21 cellular contexts compared by ENCODE assay signal in genomic region chr12:133083345-133083744, GRCh38. TPM values are rescaled to one million over a fixed set of nuclear protein-coding genes. Genes with fewer than 3 reads are reported as not detected.
DNase-seq lines count a peak whose midpoint lies in the region; ATAC-seq, FAIRE-seq and TF ChIP-seq lines count a peak whose summit lies in the region.
"Had no signal": no experiment of that assay in that cellular context is flagged by ENCODE, and none has a peak within 500 bp of the region (broad histone marks: within the 10 kb centered on the region; RNA-seq: fewer than 3 reads in every experiment).

No MANE protein-coding gene starts in this region.

- H3K27ac ChIP-seq in CD4-positive, alpha-beta T cell (ENCODE audit: low read depth, low read length) = no peak overlapping the region
- H3K27ac ChIP-seq in GM12878 (ENCODE audit: control insufficient read depth, insufficient read depth) = no peak overlapping the region
- no peak overlapping the region for H3K27ac ChIP-seq in neural progenitor cell
- H3K27ac ChIP-seq: 22Rv1 had no signal

- no peaks in the 10 kb centered on the region for H3K27me3 Mint-ChIP-seq in activated CD4-positive, alpha-beta T cell treated with anti-CD3 and anti-CD28 coated beads, Interleukin-2, amount 10 ng/mL, durations not matched to agents 24 days and 14 days
- H3K27me3 Mint-ChIP-seq in activated CD4-positive, alpha-beta T cell treated with anti-CD3 and anti-CD28 coated beads for 36 hours = no peaks in the 10 kb centered on the region
- H3K27me3 Mint-ChIP-seq in CD4-positive, alpha-beta T cell = no peaks in the 10 kb centered on the region
- peaks cover 9% of the 10 kb centered on the region for H3K27me3 Mint-ChIP-seq in neural progenitor cell (ENCODE audit: insufficient read depth, low read depth)
- H3K27me3 Mint-ChIP-seq: B cell; CD4-positive, alpha-beta memory T cell had no signal

- 63% methylated on average over 6 of the region's 6 CpGs for WGBS in GM12878 (ENCODE audit: insufficient coverage, insufficient replicate concordance, low lambda C conversion rate, missing lambda C conversion rate)

- peaks cover 30% of the 10 kb centered on the region for H3K9me3 Mint-ChIP-seq in activated CD4-positive, alpha-beta T cell treated with anti-CD3 and anti-CD28 coated beads, Interleukin-2, amount 10 ng/mL, durations not matched to agents 24 days and 14 days
- H3K9me3 Mint-ChIP-seq in activated CD4-positive, alpha-beta T cell treated with anti-CD3 and anti-CD28 coated beads for 36 hours (ENCODE audit: low read depth) = peaks cover 58% of the 10 kb centered on the region
- H3K9me3 Mint-ChIP-seq in CD4-positive, alpha-beta T cell = peaks cover 19% of the 10 kb centered on the region
- peaks cover 65% of the 10 kb centered on the region for H3K9me3 Mint-ChIP-seq in neural progenitor cell

- TF ChIP-seq RAD21 in GM12878 (IDR thresholded peaks at IDR 0.05; ENCODE audit: insufficient read depth, low read depth, low read length) = no peak

- H3K36me3 Mint-ChIP-seq in activated CD4-positive, alpha-beta T cell treated with anti-CD3 and anti-CD28 coated beads, Interleukin-2, amount 10 ng/mL, durations not matched to agents 24 days and 14 days (ENCODE audit: low read depth) = peaks cover 74% of the 10 kb centered on the region
- peaks cover 77% of the 10 kb centered on the region for H3K36me3 Mint-ChIP-seq in activated CD4-positive, alpha-beta T cell treated with anti-CD3 and anti-CD28 coated beads for 36 hours (ENCODE audit: low read depth)
- H3K36me3 Mint-ChIP-seq in CD4-positive, alpha-beta T cell (ENCODE audit: low read depth) = peaks cover under 1% of the 10 kb centered on the region
- peaks cover 68% of the 10 kb centered on the region for H3K36me3 Mint-ChIP-seq in neural progenitor cell

- no peak overlapping the region for H2AFZ ChIP-seq in GM12878 (ENCODE audit: control insufficient read depth, low read depth, low read length)
- no peak overlapping the region for H2AFZ ChIP-seq in neural progenitor cell (replicated peaks)

- H3F3A ChIP-seq in neural progenitor cell (ENCODE audit: low read depth) = peaks cover 7% of the 10 kb centered on the region

- intact Hi-C loops in activated CD4-positive, alpha-beta T cell treated with anti-CD3 and anti-CD28 coated beads, Interleukin-2, amount 10 ng/mL, durations not matched to agents 24 days and 14 days (cut with micrococcal nuclease) = no loop called here
- intact Hi-C loops in activated CD4-positive, alpha-beta T cell treated with anti-CD3 and anti-CD28 coated beads for 36 hours (cut with DNase I, micrococcal nuclease) = no loop called here
- intact Hi-C loops in CD4-positive, alpha-beta T cell (cut with DNase I, micrococcal nuclease) = no loop called here
- intact Hi-C loops in GM12878 (cut with micrococcal nuclease; ENCODE audit: unreplicated experiment) = loop anchor here (5.0 kb wide), 1 partner anchor 321 kb away; the partner anchor contains the start of gene ANKLE2

- H3K9ac ChIP-seq in GM12878 (ENCODE audit: control insufficient read depth, insufficient read depth, low read length) = no peak overlapping the region
- no peak overlapping the region for H3K9ac ChIP-seq in neural progenitor cell

- H3K36me3 ChIP-seq in GM12878 (ENCODE audit: control insufficient read depth in 2 of 2, insufficient read depth in 2 of 2, low read length in 1 of 2) (peaks cover 0 to 20% of the 10 kb centered on the region in 2 experiments; a peak in 3 of 4 replicates), neural progenitor cell (peaks cover 64% of the 10 kb centered on the region)

- peaks cover 6% of the 10 kb centered on the region for H3K79me2 ChIP-seq in GM12878 (ENCODE audit: control insufficient read depth, insufficient read depth, low read length)
- H3K79me2 ChIP-seq in neural progenitor cell (ENCODE audit: low read depth) = peaks cover 29% of the 10 kb centered on the region

- no peak for ATAC-seq in activated CD4-positive, alpha-beta T cell treated with anti-CD3 and anti-CD28 coated beads for 36 hours
- no peak for ATAC-seq in CD4-positive, alpha-beta T cell (ENCODE audit: poor library complexity)
- ATAC-seq in GM12878 (no peak), HG02981 (IDR thresholded peaks at IDR 0.05; ENCODE audit: unreplicated experiment) (no peak)
- ATAC-seq: K562 had no signal

- H3K4me3 Mint-ChIP-seq in activated CD4-positive, alpha-beta T cell treated with anti-CD3 and anti-CD28 coated beads, Interleukin-2, amount 10 ng/mL, durations not matched to agents 24 days and 14 days = peak overlapping the region; percentile 19
- no peak overlapping the region for H3K4me3 Mint-ChIP-seq in activated CD4-positive, alpha-beta T cell treated with anti-CD3 and anti-CD28 coated beads for 36 hours
- H3K4me3 Mint-ChIP-seq in CD4-positive, alpha-beta T cell = peak overlapping the region; percentile 6
- no peak overlapping the region for H3K4me3 Mint-ChIP-seq in neural progenitor cell

- BruUV-seq in GM12878 (replicated peaks; lab: Mats Ljungman, UMichigan) = no TSS peak

- H3K27ac Mint-ChIP-seq in activated CD4-positive, alpha-beta T cell treated with anti-CD3 and anti-CD28 coated beads, Interleukin-2, amount 10 ng/mL, durations not matched to agents 24 days and 14 days = no peak overlapping the region
- H3K27ac Mint-ChIP-seq in activated CD4-positive, alpha-beta T cell treated with anti-CD3 and anti-CD28 coated beads for 36 hours = no peak overlapping the region
- no peak overlapping the region for H3K27ac Mint-ChIP-seq in CD4-positive, alpha-beta T cell
- no peak overlapping the region for H3K27ac Mint-ChIP-seq in neural progenitor cell
- H3K27ac Mint-ChIP-seq: B cell had no signal

- H4K20me1 ChIP-seq in GM12878 (ENCODE audit: control insufficient read depth, insufficient read depth) = no peaks in the 10 kb centered on the region
- no peaks in the 10 kb centered on the region for H4K20me1 ChIP-seq in neural progenitor cell (ENCODE audit: low read depth)

- peaks cover 83% of the 10 kb centered on the region for H3K9me3 ChIP-seq in CD4-positive, alpha-beta T cell (ENCODE audit: control insufficient read depth, low read length)
- H3K9me3 ChIP-seq in GM12878 (replicated peaks; ENCODE audit: control insufficient read depth, insufficient read depth, low read length) (peaks cover 57% of the 10 kb centered on the region), neural progenitor cell (ENCODE audit: low read depth) (peaks cover 52% of the 10 kb centered on the region)

- CTCF ChIA-PET in activated CD4-positive, alpha-beta T cell treated with anti-CD3 and anti-CD28 coated beads for 36 hours (lab: Charles Lee) = no interaction called here
- CTCF ChIA-PET in CD4-positive, alpha-beta T cell (lab: Charles Lee) = no interaction called here
- CTCF ChIA-PET in GM12878 (lab: Yijun Ruan, JAX) = no interaction called here

- no peak for TF ChIP-seq POLR2A in GM12878 (IDR thresholded peaks at IDR 0.05; ENCODE audit: low read depth, low read length)

- H3K4me1 ChIP-seq in GM12878 (ENCODE audit: control insufficient read depth, insufficient read depth, low read length) (no peaks in the 10 kb centered on the region), neural progenitor cell (peaks cover 4% of the 10 kb centered on the region)

- SMC1A ChIA-PET in GM12878 (lab: Charles Lee; ENCODE audit: uncharacterized antibody, unreplicated experiment) = interaction anchor here (1.2 kb wide), 1 partner anchor 47 kb away, joined by 3 read pairs; the partner anchor contains the start of genes ZNF10 and ZNF891

- no peak for TF ChIP-seq CTCF in CD4-positive, alpha-beta T cell (IDR thresholded peaks at IDR 0.05)
- TF ChIP-seq CTCF in GM12878 (IDR thresholded peaks at IDR 0.05 in 2 of 3, conservative IDR thresholded peaks at IDR 0.05 in 1 of 3; ENCODE audit: control insufficient read depth in 2 of 3, extremely low read depth in 1 of 3, insufficient read depth in 1 of 3, low read depth in 3 of 3, low read length in 3 of 3) = no peak
- no peak for TF ChIP-seq CTCF in neural progenitor cell (IDR thresholded peaks at IDR 0.05)

- H3K4me1 Mint-ChIP-seq in activated CD4-positive, alpha-beta T cell treated with anti-CD3 and anti-CD28 coated beads, Interleukin-2, amount 10 ng/mL, durations not matched to agents 24 days and 14 days = peaks cover 4% of the 10 kb centered on the region
- peaks cover 13% of the 10 kb centered on the region for H3K4me1 Mint-ChIP-seq in activated CD4-positive, alpha-beta T cell treated with anti-CD3 and anti-CD28 coated beads for 36 hours
- H3K4me1 Mint-ChIP-seq in CD4-positive, alpha-beta T cell (ENCODE audit: low read depth) = peaks cover 16% of the 10 kb centered on the region
- H3K4me1 Mint-ChIP-seq in neural progenitor cell = peaks cover 3% of the 10 kb centered on the region

- no peak for DNase-seq in activated CD4-positive, alpha-beta T cell treated with anti-CD3 and anti-CD28 coated beads, Interleukin-2, amount 10 ng/mL, durations not matched to agents 24 days and 14 days
- no peak for DNase-seq in activated CD4-positive, alpha-beta T cell treated with anti-CD3 and anti-CD28 coated beads for 36 hours
- DNase-seq in CD4-positive, alpha-beta T cell = no peak
- no peak for DNase-seq in GM12878 (ENCODE audit: low read depth, low spot score)
- DNase-seq in neural progenitor cell (ENCODE audit: low spot score) = no peak
- DNase-seq in stimulated activated CD8-positive, alpha-beta memory T cell treated with anti-CD3 and anti-CD28 coated beads, Interleukin-4, amount 100 ng/mL, for 48 hours = no peak
- DNase-seq in NCI-H446 (lab: John Stamatoyannopoulos, UW) = no peak
- DNase-seq: CD4-positive, alpha-beta memory T cell; GF-D8; NCI-H187; NCI-H2107; NCI-H510A treated with DMSO at 0.1 percent for 48 hours; NCI-H774; Right ventricle myocardium superior had no signal

- no peak overlapping the region for H3K4me2 ChIP-seq in GM12878 (ENCODE audit: control insufficient read depth, insufficient read depth)
- no peak overlapping the region for H3K4me2 ChIP-seq in neural progenitor cell

- POLR2A ChIA-PET in activated CD4-positive, alpha-beta T cell treated with anti-CD3 and anti-CD28 coated beads for 36 hours (lab: Charles Lee) = no interaction called here
- POLR2A ChIA-PET in CD4-positive, alpha-beta T cell (lab: Charles Lee) = no interaction called here
- POLR2A ChIA-PET in GM12878 (lab: Charles Lee) = no interaction called here

- in situ Hi-C loops in GM12878 (cut with MboI) = loop anchor here (5.0 kb wide), 1 partner anchor 96 kb away; the partner anchor contains the start of gene ZNF26

- RAD21 ChIA-PET in GM12878 (lab: Charles Lee; ENCODE audit: unreplicated experiment) = no interaction called here

- no peak overlapping the region for H3K4me3 ChIP-seq in GM12878
- peak overlapping the region; percentile 79 for H3K4me3 ChIP-seq in neural progenitor cell
- H3K4me3 ChIP-seq: K562 had no signal

- no peak for TF ChIP-seq EP300 in GM12878 (IDR thresholded peaks at IDR 0.05; ENCODE audit: borderline replicate concordance in 1 of 2, control insufficient read depth in 1 of 2, low read depth in 2 of 2, low read length in 2 of 2)

- FAIRE-seq in GM12878 (lab: Jason Lieb, UNC) = no peak
- FAIRE-seq: GM12892, GM18507, H54, K562 had no signal

- no peaks in the 10 kb centered on the region for H3K27me3 ChIP-seq in CD4-positive, alpha-beta T cell (ENCODE audit: control insufficient read depth, insufficient read depth, low read length)
- H3K27me3 ChIP-seq in GM12878 (replicated peaks in 1 of 2; ENCODE audit: control insufficient read depth in 2 of 2, insufficient read depth in 2 of 2, low read length in 1 of 2) (no peaks in the 10 kb centered on the region), neural progenitor cell (no peaks in the 10 kb centered on the region)

RNA-seq across cellular contexts. Expression of gene ZNF140, which starts 2.6 kb away (rescaled TPM):
- 12.7 and 14.5 TPM in 2 replicates for total RNA-seq in activated CD4-positive, alpha-beta T cell treated with anti-CD3 and anti-CD28 coated beads, Interleukin-2, amount 10 ng/mL, durations not matched to agents 24 days and 14 days
- 10 to 100 TPM; 13.3 to 14.3 TPM for total RNA-seq in activated CD4-positive, alpha-beta T cell treated with anti-CD3 and anti-CD28 coated beads for 36 hours
- total RNA-seq in CD4-positive, alpha-beta T cell = 1 to 10 TPM; 6.6 to 8.5 TPM
- total RNA-seq in GM12878 (2013; cell fraction: nucleolus; rRNA removed) = 57.2 and 59.1 TPM in 2 replicates
- total RNA-seq in GM12878 (2014; rRNA removed) (17.7 and 23.7 TPM in 2 replicates), GM12878 (2014; rRNA removed; fragmentation: Illumina TruSeq; extraction: Trizol) (15.3 TPM in 2 replicates), GM12878 (2021) (11.1 and 11.5 TPM in 2 replicates), neural progenitor cell (ENCODE audit: low replicate concordance) (24.4 and 35.3 TPM in 2 replicates)
- 5.0 TPM for polyA plus RNA-seq in GM12878 (2011; ENCODE audit: low read depth)
- polyA plus RNA-seq in GM12878 (2011; rRNA removed) (21.2 and 30.5 TPM in 2 replicates), GM12878 (2014; fragmentation: Illumina TruSeq; extraction: Trizol) (14.7 and 18.2 TPM in 2 replicates), GM12878 (2014; fragmentation: Nextera tagmentation; extraction: Ambion mirVana) (1 to 10 TPM; 6.8 to 7.4 TPM), GM12878 (2014; rRNA removed) (9.2 TPM in 2 replicates), GM12878 (2016; fragmentation: Nextera tagmentation; extraction: Ambion mirVana) (10 to 100 TPM; 14.6 to 15.9 TPM)
- 13.3 and 13.8 TPM in 2 replicates for polyA plus RNA-seq in GM12878 (2011; cell fraction: cytosol; rRNA removed)
- 15.0 and 20.3 TPM in 2 replicates for polyA plus RNA-seq in GM12878 (2011; cell fraction: nucleus; rRNA removed)
- 12.5 and 15.4 TPM in 2 replicates for polyA plus RNA-seq in GM12878 (2012)
- 21.7 and 22.8 TPM in 2 replicates for polyA minus RNA-seq in GM12878 (2011; rRNA and poly(A)+ RNA removed)
- 5.6 and 9.5 TPM in 2 replicates for polyA minus RNA-seq in GM12878 (2011; cell fraction: cytosol; rRNA and poly(A)+ RNA removed)
- polyA minus RNA-seq in GM12878 (2011; cell fraction: nucleus; rRNA and poly(A)+ RNA removed) = 25.6 and 26.2 TPM in 2 replicates

RNA-seq across cellular contexts. Expression of gene ZNF84, which starts 46.0 kb away (rescaled TPM):
- total RNA-seq in activated CD4-positive, alpha-beta T cell treated with anti-CD3 and anti-CD28 coated beads, Interleukin-2, amount 10 ng/mL, durations not matched to agents 24 days and 14 days = 20.1 and 23.1 TPM in 2 replicates
- total RNA-seq in activated CD4-positive, alpha-beta T cell treated with anti-CD3 and anti-CD28 coated beads for 36 hours = 10 to 100 TPM; 21.5 to 24.1 TPM
- total RNA-seq in CD4-positive, alpha-beta T cell = 10 to 100 TPM; 22.8 to 26.0 TPM
- total RNA-seq in GM12878 (2013; cell fraction: nucleolus; rRNA removed) = 156 and 169 TPM in 2 replicates
- total RNA-seq in GM12878 (2014; rRNA removed) = 14.9 and 18.7 TPM in 2 replicates
- 25.7 and 26.1 TPM in 2 replicates for total RNA-seq in GM12878 (2014; rRNA removed; fragmentation: Illumina TruSeq; extraction: Trizol)
- 16.2 and 19.8 TPM in 2 replicates for total RNA-seq in GM12878 (2021)
- 14.5 TPM for polyA plus RNA-seq in GM12878 (2011; ENCODE audit: low read depth)
- polyA plus RNA-seq in GM12878 (2011; rRNA removed) = 35.3 and 53.8 TPM in 2 replicates
- polyA plus RNA-seq in GM12878 (2011; cell fraction: cytosol; rRNA removed) = 12.7 and 12.8 TPM in 2 replicates
- polyA plus RNA-seq in GM12878 (2011; cell fraction: nucleus; rRNA removed) = 37.4 and 48.2 TPM in 2 replicates
- polyA plus RNA-seq in GM12878 (2012) = 12.8 and 17.0 TPM in 2 replicates
- polyA plus RNA-seq in GM12878 (2014; fragmentation: Illumina TruSeq; extraction: Trizol) = 21.7 and 26.0 TPM in 2 replicates
- polyA plus RNA-seq in GM12878 (2014; fragmentation: Nextera tagmentation; extraction: Ambion mirVana) = 10 to 100 TPM; 10.4 to 11.9 TPM
- polyA plus RNA-seq in GM12878 (2014; rRNA removed) = 14.0 and 14.6 TPM in 2 replicates
- 10 to 100 TPM; 16.2 to 17.0 TPM for polyA plus RNA-seq in GM12878 (2016; fragmentation: Nextera tagmentation; extraction: Ambion mirVana)
- 38.7 and 49.2 TPM in 2 replicates for polyA minus RNA-seq in GM12878 (2011; rRNA and poly(A)+ RNA removed)
- polyA minus RNA-seq in GM12878 (2011; cell fraction: cytosol; rRNA and poly(A)+ RNA removed) = 7.7 and 9.6 TPM in 2 replicates
- polyA minus RNA-seq in GM12878 (2011; cell fraction: nucleus; rRNA and poly(A)+ RNA removed) = 38.1 and 46.3 TPM in 2 replicates
- total RNA-seq in neural progenitor cell (ENCODE audit: low replicate concordance) = 65.3 and 99.2 TPM in 2 replicates

RNA-seq across cellular contexts. Expression of gene ZNF891, which starts 46.7 kb away (rescaled TPM):
- 2.2 and 2.4 TPM in 2 replicates for total RNA-seq in activated CD4-positive, alpha-beta T cell treated with anti-CD3 and anti-CD28 coated beads, Interleukin-2, amount 10 ng/mL, durations not matched to agents 24 days and 14 days
- total RNA-seq in activated CD4-positive, alpha-beta T cell treated with anti-CD3 and anti-CD28 coated beads for 36 hours = 1 to 10 TPM; 1.9 to 2.1 TPM
- 1 to 10 TPM; 4.5 TPM for total RNA-seq in CD4-positive, alpha-beta T cell
- total RNA-seq in GM12878 (2013; cell fraction: nucleolus; rRNA removed) = 17.0 and 17.1 TPM in 2 replicates
- 0.85 and 1.0 TPM in 2 replicates for total RNA-seq in GM12878 (2014; rRNA removed)
- 1.1 and 1.2 TPM in 2 replicates for total RNA-seq in GM12878 (2014; rRNA removed; fragmentation: Illumina TruSeq; extraction: Trizol)
- 0.74 and 0.90 TPM in 2 replicates for total RNA-seq in GM12878 (2021)
- 0.37 TPM for polyA plus RNA-seq in GM12878 (2011; ENCODE audit: low read depth)
- polyA plus RNA-seq in GM12878 (2011; rRNA removed) = 0.80 and 1.4 TPM in 2 replicates
- polyA plus RNA-seq in GM12878 (2011; cell fraction: cytosol; rRNA removed) = 0.35 and 0.39 TPM in 2 replicates
- 0.83 and 0.84 TPM in 2 replicates for polyA plus RNA-seq in GM12878 (2011; cell fraction: nucleus; rRNA removed)
- polyA plus RNA-seq in GM12878 (2012) = 0.55 and 0.58 TPM in 2 replicates
- polyA plus RNA-seq in GM12878 (2014; fragmentation: Illumina TruSeq; extraction: Trizol) = 0.79 and 1.1 TPM in 2 replicates
- under 1 TPM; 0.20 to 0.29 TPM for polyA plus RNA-seq in GM12878 (2014; fragmentation: Nextera tagmentation; extraction: Ambion mirVana)
- 0.59 and 0.66 TPM in 2 replicates for polyA plus RNA-seq in GM12878 (2014; rRNA removed)
- under 1 TPM; 0.28 to 0.45 TPM for polyA plus RNA-seq in GM12878 (2016; fragmentation: Nextera tagmentation; extraction: Ambion mirVana)
- 0.62 and 0.73 TPM in 2 replicates for polyA minus RNA-seq in GM12878 (2011; rRNA and poly(A)+ RNA removed)
- polyA minus RNA-seq in GM12878 (2011; cell fraction: cytosol; rRNA and poly(A)+ RNA removed) = 0.13 and 0.21 TPM in 2 replicates
- polyA minus RNA-seq in GM12878 (2011; cell fraction: nucleus; rRNA and poly(A)+ RNA removed) = 0.85 and 1.4 TPM in 2 replicates
- total RNA-seq in neural progenitor cell (ENCODE audit: low replicate concordance) = 6.0 and 7.2 TPM in 2 replicates

RNA-seq across cellular contexts. Expression of gene ZNF10, which starts 47.1 kb away (rescaled TPM):
- total RNA-seq in activated CD4-positive, alpha-beta T cell treated with anti-CD3 and anti-CD28 coated beads, Interleukin-2, amount 10 ng/mL, durations not matched to agents 24 days and 14 days = 3.3 and 4.2 TPM in 2 replicates
- total RNA-seq in activated CD4-positive, alpha-beta T cell treated with anti-CD3 and anti-CD28 coated beads for 36 hours = 1 to 10 TPM; 4.8 to 5.1 TPM
- total RNA-seq in CD4-positive, alpha-beta T cell = 10 to 100 TPM; 43.3 to 47.8 TPM
- total RNA-seq in GM12878 (2013; cell fraction: nucleolus; rRNA removed) = 36.2 and 36.6 TPM in 2 replicates
- 3.4 and 3.5 TPM in 2 replicates for total RNA-seq in GM12878 (2014; rRNA removed)
- total RNA-seq in GM12878 (2014; rRNA removed; fragmentation: Illumina TruSeq; extraction: Trizol) = 2.7 and 3.8 TPM in 2 replicates
- total RNA-seq in GM12878 (2021) = 3.2 and 4.1 TPM in 2 replicates
- polyA plus RNA-seq in GM12878 (2011; ENCODE audit: low read depth) = 2.7 TPM
- polyA plus RNA-seq in GM12878 (2011; rRNA removed) = 2.1 and 2.4 TPM in 2 replicates
- polyA plus RNA-seq in GM12878 (2011; cell fraction: cytosol; rRNA removed) = 2.4 and 2.5 TPM in 2 replicates
- polyA plus RNA-seq in GM12878 (2011; cell fraction: nucleus; rRNA removed) = 3.6 and 6.5 TPM in 2 replicates
- 3.4 and 4.2 TPM in 2 replicates for polyA plus RNA-seq in GM12878 (2012)
- polyA plus RNA-seq in GM12878 (2014; fragmentation: Illumina TruSeq; extraction: Trizol) = 3.3 and 3.9 TPM in 2 replicates
- polyA plus RNA-seq in GM12878 (2014; fragmentation: Nextera tagmentation; extraction: Ambion mirVana) = 1 to 10 TPM; 1.8 to 2.5 TPM
- 2.6 and 4.2 TPM in 2 replicates for polyA plus RNA-seq in GM12878 (2014; rRNA removed)
- 1 to 10 TPM; 1.7 to 2.6 TPM for polyA plus RNA-seq in GM12878 (2016; fragmentation: Nextera tagmentation; extraction: Ambion mirVana)
- polyA minus RNA-seq in GM12878 (2011; rRNA and poly(A)+ RNA removed) = 6.8 and 9.8 TPM in 2 replicates
- 1.2 and 3.3 TPM in 2 replicates for polyA minus RNA-seq in GM12878 (2011; cell fraction: cytosol; rRNA and poly(A)+ RNA removed)
- polyA minus RNA-seq in GM12878 (2011; cell fraction: nucleus; rRNA and poly(A)+ RNA removed) = 4.6 and 11.0 TPM in 2 replicates
- total RNA-seq in neural progenitor cell (ENCODE audit: low replicate concordance) = 19.6 and 27.8 TPM in 2 replicates

Comparison
In these comparisons a context has a peak if more than half of its experiments do, and no peak if none do; other contexts are left out.
1. H3K4me3 Mint-ChIP-seq: peak in activated CD4-positive, alpha-beta T cell treated with anti-CD3 and anti-CD28 coated beads, Interleukin-2, amount 10 ng/mL, durations not matched to agents 24 days and 14 days (single experiment) and CD4-positive, alpha-beta T cell (single experiment); none in activated CD4-positive, alpha-beta T cell treated with anti-CD3 and anti-CD28 coated beads for 36 hours (single experiment) and neural progenitor cell (single experiment).